ENCODE assay signal across 24 cellular contexts in genomic region chr22:36280379-36280778, GRCh38. TPM values are rescaled to one million over a fixed set of nuclear protein-coding genes. Genes with fewer than 3 reads are reported as not detected.
DNase-seq lines count a peak whose midpoint lies in the region; ATAC-seq and TF ChIP-seq lines count a peak whose summit lies in the region.
"Had no signal": no experiment of that assay in that cellular context is flagged by ENCODE, and none has a peak within 500 bp of the region (broad histone marks: within the 10 kb centered on the region; RNA-seq: fewer than 3 reads in every experiment).

No MANE protein-coding gene starts in this region.

- intact Hi-C loops in IMR-90 (cut with micrococcal nuclease) (no loop called here), sigmoid colon (cut with DNase I) (no loop called here)

- H4K91ac ChIP-seq in IMR-90 (ENCODE audit: insufficient read depth, low read depth, low read length), result no peak overlapping the region

- no peak overlapping the region for H3K14ac ChIP-seq in IMR-90 (replicated peaks; ENCODE audit: low read depth, low read length)

- H3K4me1 ChIP-seq in IMR-90 (ENCODE audit: control insufficient read depth, insufficient read depth, low read length) (no peaks in the 10 kb centered on the region), sigmoid colon (peaks cover 0 to 36% (median 9%) of the 10 kb centered on the region in 4 donors)

- dilution Hi-C loops in IMR-90 (cut with HindIII; ENCODE audit: low sequenced_read_pairs, unreplicated experiment), result no loop called here

- in situ Hi-C loops in IMR-90 (cut with MboI; ENCODE audit: low sequenced_read_pairs), result no loop called here

- H3K4me3 Mint-ChIP-seq in endothelial cell (ENCODE audit: unreplicated experiment), result peak overlapping the region; percentile 77

- H2BK20ac ChIP-seq in IMR-90 (ENCODE audit: low read depth, low read length), result no peak overlapping the region

- CTCF ChIA-PET in IMR-90 (lab: Yijun Ruan, JAX), result interaction anchor here (0.6 kb wide), 1 partner anchor 68 kb away, joined by 4 read pairs; no protein-coding TSS in a partner anchor

- H2BK15ac ChIP-seq in IMR-90 (ENCODE audit: low read depth, low read length), result no peak overlapping the region

- H2BK5ac ChIP-seq in IMR-90 (ENCODE audit: low read depth, low read length, poor library complexity, severe bottlenecking), result no peak overlapping the region

- H3K4me2 ChIP-seq in IMR-90 (ENCODE audit: low read depth, low read length), result no peak overlapping the region

- 0 out of 2 replicates have a peak, but pooled peaks cover 3% of the 10 kb centered on the region for H3K9me1 ChIP-seq in IMR-90 (ENCODE audit: insufficient read depth, low read length)

- peaks cover 18% of the 10 kb centered on the region for H3K4me1 Mint-ChIP-seq in endothelial cell (ENCODE audit: unreplicated experiment)

- H2AK5ac ChIP-seq in IMR-90 (ENCODE audit: low read depth, low read length), result peak overlapping the region; percentile 52; the same call in 1 of the 2 replicates

- POLR2A ChIA-PET in IMR-90 (lab: Charles Lee; ENCODE audit: unreplicated experiment), result no interaction called here

- H3K9me3 ChIP-seq in IMR-90 (ENCODE audit: control insufficient read depth, insufficient read depth, low read length) (no peaks in the 10 kb centered on the region), sigmoid colon (no peaks in the 10 kb centered on the region)

- H3K4me3 ChIP-seq in IMR-90 (ENCODE audit: insufficient read depth, low read depth, low read length) (no peak overlapping the region), sigmoid colon (no peak overlapping the region)
- H3K4me3 ChIP-seq: lung had no signal

- no peak overlapping the region for H3K56ac ChIP-seq in IMR-90 (ENCODE audit: extremely low read depth, insufficient read depth, low read length)

- no peak overlapping the region for H3K27ac ChIP-seq in IMR-90 (ENCODE audit: insufficient read depth, low read length)
- peak overlapping the region; percentile 34 to 64 (median 54) for H3K27ac ChIP-seq in sigmoid colon

- peaks cover 74% of the 10 kb centered on the region for H4K20me1 ChIP-seq in IMR-90 (ENCODE audit: insufficient read depth, low read length)

- 0 out of 4 replicates have a peak overlapping the region, but pooled peaks of 1 of the 2 experiments have one; percentile 34 for H4K8ac ChIP-seq in IMR-90 (ENCODE audit: low read depth in 2 of 2, low read length in 2 of 2)

- TF ChIP-seq EP300 in sigmoid colon (IDR thresholded peaks at IDR 0.05), result no peak

- H3K27ac Mint-ChIP-seq in endothelial cell (ENCODE audit: unreplicated experiment), result peak overlapping the region; percentile 61

- no peak for TF ChIP-seq CTCF in IMR-90 (conservative IDR thresholded peaks at IDR 0.05; ENCODE audit: low read depth, low read length)
- TF ChIP-seq CTCF in endothelial cell (IDR thresholded peaks at IDR 0.05; ENCODE audit: unreplicated experiment), result no peak
- no peak for TF ChIP-seq CTCF in sigmoid colon (IDR thresholded peaks at IDR 0.05)

- peaks cover 35% of the 10 kb centered on the region for H3K36me3 Mint-ChIP-seq in endothelial cell (ENCODE audit: low read depth, unreplicated experiment)

- no peak overlapping the region for H2AFZ ChIP-seq in IMR-90 (replicated peaks; ENCODE audit: low read length, poor library complexity)

- H2AK9ac ChIP-seq in IMR-90 (replicated peaks; ENCODE audit: low read depth, low read length, poor library complexity), result no peak overlapping the region

- no TSS peak for BruUV-seq in IMR-90 (replicated peaks; lab: Mats Ljungman, UMichigan)

- whole genome bisulfite sequencing in IMR-90 (ENCODE audit: extremely low coverage in 2 of 2, insufficient read length in 1 of 2), 2 experiments, result 91% methylated on average over 6 of the region's 8 CpGs; no CpG with 5 or more reads in 1 of the 2 experiments
- WGBS in sigmoid colon, 2 donors, result 67 to 69% methylated on average over 8 of the region's 8 CpGs

- no peak overlapping the region for H4K5ac ChIP-seq in IMR-90 (ENCODE audit: low read depth, low read length)

- peak; percentile 47 for DNase-seq in activated effector memory CD4-positive, alpha-beta T cell treated with anti-CD3 and anti-CD28 coated beads, Interleukin-2, amount 50 U/mL, for 16 hours
- no peak for DNase-seq in activated effector memory CD4-positive, alpha-beta T cell treated with Interleukin-2 at 50 U/mL for 16 hours
- DNase-seq in IMR-90, result peak; percentile 26
- no peak for DNase-seq in endothelial cell (ENCODE audit: low spot score)
- DNase-seq in sigmoid colon, result peak; percentile 83
- DNase-seq in NCI-H2029 (lab: John Stamatoyannopoulos, UW), result no peak
- no peak for DNase-seq in NCI-H526 (lab: John Stamatoyannopoulos, UW)
- DNase-seq: activated CD4-positive, alpha-beta T cell treated with anti-CD3 and anti-CD28 coated beads, Interleukin-2, amount 50 U/mL, for 48 hours; activated T-cell treated with anti-CD3 and anti-CD28 coated beads, Interleukin-2, amount 50 U/mL, for 48 hours; C1 segment of cervical spinal cord; dermis blood vessel endothelial cell; DMS 273 treated with DMSO at 0.1 percent for 48 hours; MV-4-11; NCI-H187; NCI-H2227 treated with DMSO at 0.1 percent for 48 hours; NCI-H82; nucleus accumbens; PC-3; retina; SIG-M5; T-helper 1 cell had no signal

- no peak overlapping the region for H2BK120ac ChIP-seq in IMR-90 (ENCODE audit: low read depth, low read length)

- H3K23ac ChIP-seq in IMR-90 (ENCODE audit: low read depth, low read length), result no peak overlapping the region

- no peak for TF ChIP-seq RAD21 in IMR-90 (IDR thresholded peaks at IDR 0.05; ENCODE audit: low read length)

- H3K27me3 Mint-ChIP-seq in endothelial cell (ENCODE audit: unreplicated experiment), result peaks cover 6% of the 10 kb centered on the region

- H3K4ac ChIP-seq in IMR-90 (ENCODE audit: low read depth, low read length), result no peak overlapping the region

- no peak overlapping the region for H3K9ac ChIP-seq in IMR-90 (ENCODE audit: low read depth, low read length)

- no peaks in the 10 kb centered on the region for H3K27me3 ChIP-seq in IMR-90 (ENCODE audit: control insufficient read depth, insufficient read depth, low read length)
- no peaks in the 10 kb centered on the region for H3K27me3 ChIP-seq in sigmoid colon

- TF ChIP-seq POLR2A in IMR-90 (IDR thresholded peaks at IDR 0.05; ENCODE audit: low read depth, low read length) (no peak), sigmoid colon (IDR thresholded peaks at IDR 0.05) (no peak)

- H3K79me1 ChIP-seq in IMR-90 (ENCODE audit: low read depth in 1 of 2, low read length in 2 of 2), result peaks cover 18 to 45% of the 10 kb centered on the region in 2 experiments

- no peaks in the 10 kb centered on the region for H3K9me3 Mint-ChIP-seq in endothelial cell (ENCODE audit: unreplicated experiment)

- H3K36me3 ChIP-seq in IMR-90 (ENCODE audit: control insufficient read depth, insufficient read depth, low read length) (peaks cover 59% of the 10 kb centered on the region), sigmoid colon (peaks cover 34 to 50% (median 47%) of the 10 kb centered on the region in 4 donors)

- no peak overlapping the region for H3K18ac ChIP-seq in IMR-90 (ENCODE audit: low read depth, low read length)

- no peak for ATAC-seq in IMR-90 (ENCODE audit: low read depth)
- ATAC-seq in HG03469 (IDR thresholded peaks at IDR 0.05; ENCODE audit: unreplicated experiment), result no peak
- ATAC-seq: PC-3 had no signal

TF ChIP-seq in IMR-90, 13 proteins besides CTCF, POLR2A, EP300 and RAD21:
- no peak for TF ChIP-seq BHLHE40 (IDR thresholded peaks at IDR 0.05; ENCODE audit: low read depth, low read length)
- TF ChIP-seq NFE2L2 (IDR thresholded peaks at IDR 0.05; ENCODE audit: low read depth, low read length), result no peak
- TF ChIP-seq MAZ (IDR thresholded peaks at IDR 0.05; ENCODE audit: borderline replicate concordance, low read depth, low read length), result no peak
- no peak for TF ChIP-seq RCOR1 (IDR thresholded peaks at IDR 0.05; ENCODE audit: insufficient replicate concordance, low read length)
- TF ChIP-seq, protein P1, sequence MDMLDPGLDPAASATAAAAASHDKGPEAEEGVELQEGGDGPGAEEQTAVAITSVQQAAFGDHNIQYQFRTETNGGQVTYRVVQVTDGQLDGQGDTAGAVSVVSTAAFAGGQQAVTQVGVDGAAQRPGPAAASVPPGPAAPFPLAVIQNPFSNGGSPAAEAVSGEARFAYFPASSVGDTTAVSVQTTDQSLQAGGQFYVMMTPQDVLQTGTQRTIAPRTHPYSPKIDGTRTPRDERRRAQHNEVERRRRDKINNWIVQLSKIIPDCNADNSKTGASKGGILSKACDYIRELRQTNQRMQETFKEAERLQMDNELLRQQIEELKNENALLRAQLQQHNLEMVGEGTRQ (IDR thresholded peaks at IDR 0.05; ENCODE audit: low read depth, low read length), result no peak
- TF ChIP-seq CEBPB (IDR thresholded peaks at IDR 0.05; ENCODE audit: low read depth, low read length), result no peak
- TF ChIP-seq MAFK (IDR thresholded peaks at IDR 0.05; ENCODE audit: low read depth, low read length), result no peak
- no peak for TF ChIP-seq FOS (IDR thresholded peaks at IDR 0.05; ENCODE audit: low read depth, low read length)

RNA-seq across cellular contexts. Expression of gene APOL1, which starts 27.4 kb away (rescaled TPM):
- total RNA-seq in IMR-90 (2012; rRNA removed) (0.36 and 0.56 TPM in 2 replicates), endothelial cell (ENCODE audit: unreplicated experiment) (2.5 TPM), sigmoid colon (10 to 100 TPM; 15.0 to 36.0 (median 20.3) TPM)
- polyA plus RNA-seq in IMR-90 (2012; rRNA removed) (0.69 and 0.77 TPM in 2 replicates), sigmoid colon (10 to 100 TPM in 2 of 3 donors, 1 to 10 TPM in 1; 6.6 to 64.0 (median 11.3) TPM)
- polyA plus RNA-seq in IMR-90 (2012; cell fraction: cytosol; rRNA removed), result 0.38 and 0.84 TPM in 2 replicates
- polyA plus RNA-seq in IMR-90 (2012; cell fraction: nucleus; rRNA removed; ENCODE audit: low replicate concordance), result 0.42 and 0.97 TPM in 2 replicates
- total RNA-seq: G401, PC-3 had no signal

RNA-seq across cellular contexts. Expression of gene APOL2, which starts 41.1 kb away (rescaled TPM):
- 40.3 and 57.5 TPM in 2 replicates for total RNA-seq in IMR-90 (2012; rRNA removed)
- polyA plus RNA-seq in IMR-90 (2012; rRNA removed), result 13.0 and 13.1 TPM in 2 replicates
- 10.4 and 12.2 TPM in 2 replicates for polyA plus RNA-seq in IMR-90 (2012; cell fraction: cytosol; rRNA removed)
- 21.4 and 27.7 TPM in 2 replicates for polyA plus RNA-seq in IMR-90 (2012; cell fraction: nucleus; rRNA removed; ENCODE audit: low replicate concordance)
- total RNA-seq in endothelial cell (ENCODE audit: unreplicated experiment), result 55.3 TPM
- total RNA-seq in sigmoid colon, result 10 to 100 TPM; 26.8 to 59.5 (median 29.4) TPM
- 10 to 100 TPM; 18.6 to 45.1 (median 24.3) TPM for polyA plus RNA-seq in sigmoid colon

Comparison
In these comparisons a context has a peak if more than half of its experiments do, and no peak if none do; other contexts are left out.
1. DNase-seq: peak in activated effector memory CD4-positive, alpha-beta T cell treated with anti-CD3 and anti-CD28 coated beads, Interleukin-2, amount 50 U/mL, for 16 hours (single experiment), IMR-90 (single experiment) and sigmoid colon (single experiment); none in activated effector memory CD4-positive, alpha-beta T cell treated with Interleukin-2 at 50 U/mL for 16 hours (single experiment), endothelial cell (single experiment), NCI-H2029 (single experiment) and NCI-H526 (0 of 2).